Comparison of ENCODE assay signal across 21 cellular contexts in the genomic region with DNA sequence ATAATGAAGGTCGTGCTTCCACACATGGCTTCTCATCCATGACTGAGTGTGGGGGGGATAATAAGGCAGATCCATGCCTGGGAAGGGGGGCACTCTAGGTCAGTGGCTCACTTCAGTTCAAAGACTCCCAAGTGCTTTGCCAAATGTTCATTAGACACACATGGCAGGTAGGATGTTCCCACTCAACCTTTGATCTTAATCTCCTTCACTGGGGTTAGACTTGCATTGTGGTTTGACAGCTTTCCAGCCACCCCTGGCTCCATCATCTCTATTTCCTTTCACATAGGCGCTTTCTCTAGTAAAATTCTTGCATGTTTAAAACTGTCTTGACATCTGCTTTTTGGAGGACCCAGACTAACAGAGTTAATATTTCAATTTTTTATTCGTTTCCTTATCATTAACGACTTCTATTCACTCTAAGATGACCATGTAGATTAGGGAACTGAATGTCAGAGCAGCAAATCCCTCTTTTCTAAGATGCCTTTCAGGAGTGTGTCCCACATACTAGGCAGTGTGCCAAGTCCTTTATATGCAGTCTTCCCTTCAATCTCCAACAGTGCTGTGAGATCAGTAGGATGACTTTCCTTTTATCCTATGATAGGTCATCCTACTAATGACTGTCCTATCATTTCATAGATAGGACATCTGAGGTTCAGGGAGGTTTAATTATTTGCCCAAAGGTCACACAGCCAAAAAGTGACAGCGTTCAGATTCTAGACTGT. TPM values are rescaled to one million over a fixed set of nuclear protein-coding genes. Genes with fewer than 3 reads are reported as not detected.
DNase-seq lines count a peak whose midpoint lies in the region; ATAC-seq, FAIRE-seq and TF ChIP-seq lines count a peak whose summit lies in the region.
"Had no signal": no experiment of that assay in that cellular context is flagged by ENCODE, and none has a peak within 500 bp of the region (broad histone marks: within the 10 kb centered on the region; RNA-seq: fewer than 3 reads in every experiment).

No MANE protein-coding gene starts in this region.

- 41% methylated on average over 5 of the region's 5 CpGs for WGBS in HepG2 (ENCODE audit: low lambda C conversion rate)

- BruUV-seq in HepG2 (replicated peaks; lab: Mats Ljungman, UMichigan), result no TSS peak

- TF ChIP-seq CTCF in HepG2 (CRISPR knock-in tag; IDR thresholded peaks at IDR 0.05) (no peak), GM13977 (IDR thresholded peaks at IDR 0.05; ENCODE audit: extremely low read depth, insufficient read depth, missing control alignments) (no peak), WTC11 (IDR thresholded peaks at IDR 0.05) (no peak)

- in situ Hi-C loops in G401 (cut with HindIII; ENCODE audit: low sequenced_read_pairs), result no loop called here
- in situ Hi-C loops in HepG2 (cut with HindIII; ENCODE audit: extremely low pct_ligation_motif_present, low pct_unique_long_range_greater_than_20kb), result no loop called here
- in situ Hi-C loops in GM13977 (cut with MboI; ENCODE audit: low pct_unique_long_range_greater_than_20kb, low sequenced_read_pairs, unreplicated experiment), result no loop called here

- H3K9me3 ChIP-seq in HepG2 (ENCODE audit: low read length), result peaks cover 12% of the 10 kb centered on the region
- H3K9me3 ChIP-seq: BE2C had no signal

- TF ChIP-seq RAD21 in HepG2 (CRISPR knock-in tag; IDR thresholded peaks at IDR 0.05), result no peak

- intact Hi-C loops in HepG2 (cut with micrococcal nuclease; ENCODE audit: unreplicated experiment), result no loop called here

- no peaks in the 10 kb centered on the region for H4K20me1 ChIP-seq in HepG2 (ENCODE audit: insufficient read depth, low read length)

- H3K4me3 Mint-ChIP-seq in WTC11, result no peak overlapping the region
- H3K4me3 Mint-ChIP-seq: activated B cell treated with CpG ODN at 0.5 μM for 24 hours; activated CD8-positive, alpha-beta T cell treated with anti-CD3 and anti-CD28 coated beads, Interleukin-2, amount 10 ng/mL, durations not matched to agents 7 days and 5 days; activated naive CD8-positive, alpha-beta T cell treated with anti-CD3 and anti-CD28 coated beads, Interleukin-2, amount 10 ng/mL, durations not matched to agents 7 days and 5 days; stimulated activated naive B cell treated with anti-CD40 and anti-IgM and Interleukin-4, amounts not matched to agents 10 μg/mL and 1 μg/mL and 100 μg/mL, for 72 hours had no signal

- H3K36me3 ChIP-seq in HepG2 (replicated peaks in 1 of 2; ENCODE audit: control insufficient read depth in 1 of 2, insufficient read depth in 2 of 2, low read length in 2 of 2), result no peaks in the 10 kb centered on the region
- H3K36me3 ChIP-seq: BE2C, neutrophil had no signal

- H3K27ac ChIP-seq in HepG2 (ENCODE audit: extremely low read length, insufficient read depth, low read length), result no peak overlapping the region
- H3K27ac ChIP-seq: neutrophil had no signal

- H3K4me3 ChIP-seq in HepG2 (replicated peaks in 1 of 3; ENCODE audit: insufficient read depth in 1 of 3, low read depth in 2 of 3, low read length in 3 of 3), result no peak overlapping the region

- TF ChIP-seq EP300 in HepG2 (IDR thresholded peaks at IDR 0.05; ENCODE audit: low read depth in 2 of 2, low read length in 2 of 2) (no peak), HepG2 (CRISPR knock-in tag; IDR thresholded peaks at IDR 0.05; ENCODE audit: borderline replicate concordance) (no peak)

- no peak overlapping the region for H3K4me2 ChIP-seq in HepG2 (ENCODE audit: low read depth, low read length)

- TF ChIP-seq POLR2A in HepG2 (IDR thresholded peaks at IDR 0.05; ENCODE audit: insufficient read depth in 1 of 2, low read depth in 2 of 2, low read length in 2 of 2), result no peak

- H3K4me1 Mint-ChIP-seq in WTC11, result peaks cover 6% of the 10 kb centered on the region
- H3K4me1 Mint-ChIP-seq: activated B cell treated with CpG ODN at 0.5 μM for 24 hours had no signal

- no peaks in the 10 kb centered on the region; the same call in 1 of the 2 replicates for H3K27me3 Mint-ChIP-seq in WTC11 (ENCODE audit: low read depth)
- H3K27me3 Mint-ChIP-seq: activated B cell treated with CpG ODN at 0.5 μM for 24 hours had no signal

- 0 out of 3 replicates have a peak, but pooled peaks have one; percentile 16 for ATAC-seq in HepG2
- ATAC-seq in GM18909 (IDR thresholded peaks at IDR 0.05; ENCODE audit: poor library complexity, unreplicated experiment), result no peak
- no peak for ATAC-seq in WTC11
- ATAC-seq: activated CD8-positive, alpha-beta T cell treated with anti-CD3 and anti-CD28 coated beads, Interleukin-2, amount 10 ng/mL, durations not matched to agents 7 days and 5 days; right cardiac atrium; stimulated activated naive B cell treated with anti-CD40 and anti-IgM and Interleukin-4, amounts not matched to agents 10 μg/mL and 1 μg/mL and 100 μg/mL, for 72 hours had no signal

- H3K79me2 ChIP-seq in HepG2 (ENCODE audit: insufficient read depth, low read length), result no peaks in the 10 kb centered on the region

- peaks cover 39% of the 10 kb centered on the region for H3K9me3 Mint-ChIP-seq in WTC11

- CTCF ChIA-PET in HepG2 (lab: Yijun Ruan, JAX; ENCODE audit: low intra/inter-chr PET ratio, low total read pairs) (no interaction called here), WTC11 (lab: Charles Lee) (no interaction called here)

- peaks cover 24% of the 10 kb centered on the region for H3K36me3 Mint-ChIP-seq in WTC11

- no peak overlapping the region for H3K9ac ChIP-seq in HepG2 (ENCODE audit: insufficient read depth, low read depth, low read length)

- H3K27ac Mint-ChIP-seq in WTC11, result no peak overlapping the region
- H3K27ac Mint-ChIP-seq: activated B cell treated with CpG ODN at 0.5 μM for 24 hours; activated CD8-positive, alpha-beta T cell treated with anti-CD3 and anti-CD28 coated beads, Interleukin-2, amount 10 ng/mL, durations not matched to agents 7 days and 5 days; activated naive CD8-positive, alpha-beta T cell treated with anti-CD3 and anti-CD28 coated beads, Interleukin-2, amount 10 ng/mL, durations not matched to agents 7 days and 5 days; stimulated activated naive B cell treated with anti-CD40 and anti-IgM and Interleukin-4, amounts not matched to agents 10 μg/mL and 1 μg/mL and 100 μg/mL, for 72 hours had no signal

- FAIRE-seq in HepG2 (lab: Jason Lieb, UNC), result no peak

- H3K4me1 ChIP-seq in HepG2 (ENCODE audit: insufficient read depth, low read length), result no peaks in the 10 kb centered on the region
- H3K4me1 ChIP-seq: BE2C had no signal

- POLR2A ChIA-PET in HepG2 (lab: Yijun Ruan, JAX) (interaction anchor here (0.8 kb wide), 1 partner anchor 58 kb away, joined by 3 read pairs; the partner anchor contains the start of gene BTD), WTC11 (lab: Charles Lee) (no interaction called here)

- H3K27me3 ChIP-seq in HepG2 (ENCODE audit: control insufficient read depth in 1 of 2, insufficient read depth in 2 of 2, low read length in 2 of 2), result no peaks in the 10 kb centered on the region
- H3K27me3 ChIP-seq: BE2C had no signal

- DNase-seq in G401 (ENCODE audit: low spot score) (peak; percentile 40), M059J (ENCODE audit: low read depth) (peak; percentile 60), SW480 (ENCODE audit: low spot score) (peak; percentile 79), HepG2 (ENCODE audit: low spot score) (no peak), T1000 (lab: John Stamatoyannopoulos, UW) (no peak), GM13977 (ENCODE audit: low spot score) (no peak), WTC11 (ENCODE audit: low spot score) (no peak)
- DNase-seq: activated B cell treated with CpG ODN at 0.5 μM for 24 hours; activated CD8-positive, alpha-beta T cell treated with anti-CD3 and anti-CD28 coated beads, Interleukin-2, amount 10 ng/mL, durations not matched to agents 7 days and 5 days; activated naive CD8-positive, alpha-beta T cell treated with anti-CD3 and anti-CD28 coated beads, Interleukin-2, amount 10 ng/mL, durations not matched to agents 7 days and 5 days; BE2C; erythroblast; glutamatergic neuron; NCI-H187 treated with DMSO at 0.1 percent for 48 hours; NCI-H526 treated with DMSO at 0.1 percent for 48 hours; right cardiac atrium; RPMI8226; stimulated activated naive B cell treated with anti-CD40 and anti-IgM and Interleukin-4, amounts not matched to agents 10 μg/mL and 1 μg/mL and 100 μg/mL, for 72 hours; T-helper 1 cell had no signal

- no peak overlapping the region for H2AFZ ChIP-seq in HepG2 (ENCODE audit: low read length)

RNA-seq across cellular contexts. Expression of gene BTD, which starts 57.9 kb away (rescaled TPM):
- 3.3 and 10.4 TPM in 2 replicates for total RNA-seq in G401 (2014; rRNA removed; shearing (Covaris generic))
- 24.2 and 34.6 TPM in 2 replicates for total RNA-seq in M059J (2014; rRNA removed; shearing (Covaris generic))
- total RNA-seq in HepG2 (2016; rRNA removed; fragmentation: Illumina TruSeq; extraction: Trizol) (12.4 and 15.7 TPM in 2 replicates), WTC11 (2021) (18.5 to 23.7 TPM (median 21.0 TPM) in 3 replicates)
- 3.3 and 4.1 TPM in 2 replicates for total RNA-seq in HepG2 (2016; cell fraction: cytosol; rRNA removed; fragmentation: Illumina TruSeq; extraction: Trizol; ENCODE audit: low read depth)
- total RNA-seq in HepG2 (2016; cell fraction: insoluble cytoplasmic fraction; rRNA removed; fragmentation: Illumina TruSeq; extraction: Trizol), result 10.3 and 17.5 TPM in 2 replicates
- total RNA-seq in HepG2 (2016; cell fraction: membrane; rRNA removed; fragmentation: Illumina TruSeq; extraction: Trizol), result 5.8 and 6.0 TPM in 2 replicates
- total RNA-seq in HepG2 (2016; cell fraction: nucleus; rRNA removed; fragmentation: Illumina TruSeq; extraction: Trizol), result 16.3 and 19.1 TPM in 2 replicates
- 35.3 and 35.5 TPM in 2 replicates for polyA plus RNA-seq in HepG2 (2011; rRNA removed)
- polyA plus RNA-seq in HepG2 (2011; cell fraction: cytosol; rRNA removed), result 34.6 and 45.8 TPM in 2 replicates
- polyA plus RNA-seq in HepG2 (2011; cell fraction: nucleus; rRNA removed), result 16.5 and 18.2 TPM in 2 replicates
- 26.8 and 28.2 TPM in 2 replicates for polyA plus RNA-seq in HepG2 (2012)
- polyA plus RNA-seq in HepG2 (2016; cell fraction: cytosol; fragmentation: Illumina TruSeq; extraction: Trizol; ENCODE audit: low read depth), result 3.9 TPM in 2 replicates
- polyA plus RNA-seq in HepG2 (2016; cell fraction: insoluble cytoplasmic fraction; fragmentation: Illumina TruSeq; extraction: Trizol; ENCODE audit: low read depth), result 9.1 TPM in 2 replicates
- 4.9 and 5.9 TPM in 2 replicates for polyA plus RNA-seq in HepG2 (2016; cell fraction: membrane; fragmentation: Illumina TruSeq; extraction: Trizol; ENCODE audit: low read depth)
- 20.7 and 21.2 TPM in 2 replicates for polyA plus RNA-seq in HepG2 (2016; cell fraction: nucleus; fragmentation: Illumina TruSeq; extraction: Trizol; ENCODE audit: insufficient read depth, low read depth)
- 41.5 and 57.7 TPM in 2 replicates for polyA minus RNA-seq in HepG2 (2011; rRNA and poly(A)+ RNA removed; ENCODE audit: low replicate concordance)
- polyA minus RNA-seq in HepG2 (2011; cell fraction: cytosol; rRNA and poly(A)+ RNA removed), result 17.9 and 21.0 TPM in 2 replicates
- polyA minus RNA-seq in HepG2 (2011; cell fraction: nucleus; rRNA and poly(A)+ RNA removed), result 28.2 and 36.6 TPM in 2 replicates

RNA-seq across cellular contexts. Expression of gene HACL1, which starts 58.0 kb away (rescaled TPM):
- total RNA-seq in G401 (2014; rRNA removed; shearing (Covaris generic)), result 15.0 and 17.4 TPM in 2 replicates
- total RNA-seq in M059J (2014; rRNA removed; shearing (Covaris generic)), result 19.5 and 23.6 TPM in 2 replicates
- total RNA-seq in HepG2 (2016; rRNA removed; fragmentation: Illumina TruSeq; extraction: Trizol) (25.7 and 32.0 TPM in 2 replicates), WTC11 (2021) (40.0 to 44.9 TPM (median 42.4 TPM) in 3 replicates)
- 5.1 and 7.6 TPM in 2 replicates for total RNA-seq in HepG2 (2016; cell fraction: cytosol; rRNA removed; fragmentation: Illumina TruSeq; extraction: Trizol; ENCODE audit: low read depth)
- 25.8 and 31.8 TPM in 2 replicates for total RNA-seq in HepG2 (2016; cell fraction: insoluble cytoplasmic fraction; rRNA removed; fragmentation: Illumina TruSeq; extraction: Trizol)
- 7.5 and 7.7 TPM in 2 replicates for total RNA-seq in HepG2 (2016; cell fraction: membrane; rRNA removed; fragmentation: Illumina TruSeq; extraction: Trizol)
- 20.6 and 21.9 TPM in 2 replicates for total RNA-seq in HepG2 (2016; cell fraction: nucleus; rRNA removed; fragmentation: Illumina TruSeq; extraction: Trizol)
- polyA plus RNA-seq in HepG2 (2011; rRNA removed), result 22.1 and 25.7 TPM in 2 replicates
- 18.1 and 18.3 TPM in 2 replicates for polyA plus RNA-seq in HepG2 (2011; cell fraction: cytosol; rRNA removed)
- 14.0 and 16.9 TPM in 2 replicates for polyA plus RNA-seq in HepG2 (2011; cell fraction: nucleus; rRNA removed)
- 12.0 and 17.7 TPM in 2 replicates for polyA plus RNA-seq in HepG2 (2012)
- polyA plus RNA-seq in HepG2 (2016; cell fraction: cytosol; fragmentation: Illumina TruSeq; extraction: Trizol; ENCODE audit: low read depth), result 2.3 and 2.6 TPM in 2 replicates
- polyA plus RNA-seq in HepG2 (2016; cell fraction: insoluble cytoplasmic fraction; fragmentation: Illumina TruSeq; extraction: Trizol; ENCODE audit: low read depth), result 20.8 and 23.2 TPM in 2 replicates
- polyA plus RNA-seq in HepG2 (2016; cell fraction: membrane; fragmentation: Illumina TruSeq; extraction: Trizol; ENCODE audit: low read depth), result 4.0 and 4.1 TPM in 2 replicates
- polyA plus RNA-seq in HepG2 (2016; cell fraction: nucleus; fragmentation: Illumina TruSeq; extraction: Trizol; ENCODE audit: insufficient read depth, low read depth), result 13.2 and 15.6 TPM in 2 replicates
- polyA minus RNA-seq in HepG2 (2011; rRNA and poly(A)+ RNA removed; ENCODE audit: low replicate concordance), result 39.5 and 56.3 TPM in 2 replicates
- polyA minus RNA-seq in HepG2 (2011; cell fraction: cytosol; rRNA and poly(A)+ RNA removed), result 11.1 and 11.2 TPM in 2 replicates
- polyA minus RNA-seq in HepG2 (2011; cell fraction: nucleus; rRNA and poly(A)+ RNA removed), result 51.2 and 57.7 TPM in 2 replicates

Comparison
In these comparisons a context has a peak if more than half of its experiments do, and no peak if none do; other contexts are left out.
1. DNase-seq: peak in G401 (single experiment), M059J (single experiment) and SW480 (single experiment); none in HepG2 (single experiment), T1000 (single experiment), GM13977 (single experiment) and WTC11 (single experiment).